Comparison of ENCODE assay signal across 19 cellular contexts in genomic region chr17:3957735-3958134, GRCh38. TPM values are rescaled to one million over a fixed set of nuclear protein-coding genes. Genes with fewer than 3 reads are reported as not detected.
DNase-seq lines count a peak whose midpoint lies in the region; ATAC-seq, FAIRE-seq and TF ChIP-seq lines count a peak whose summit lies in the region.
"Had no signal": no experiment of that assay in that cellular context is flagged by ENCODE, and none has a peak within 500 bp of the region (broad histone marks: within the 10 kb centered on the region; RNA-seq: fewer than 3 reads in every experiment).

No MANE protein-coding gene starts in this region.

- H4K8ac ChIP-seq in IMR-90 (ENCODE audit: low read depth in 2 of 2, low read length in 2 of 2) = no peak overlapping the region

- no peak overlapping the region for H2BK5ac ChIP-seq in IMR-90 (ENCODE audit: low read depth, low read length, poor library complexity, severe bottlenecking)

- no peak overlapping the region for H4K5ac ChIP-seq in IMR-90 (ENCODE audit: low read depth, low read length)

- no peaks in the 10 kb centered on the region for H3K9me3 Mint-ChIP-seq in CD4-positive, CD25-positive, alpha-beta regulatory T cell
- H3K9me3 Mint-ChIP-seq in activated T-helper 1 cell treated with anti-CD3 and anti-CD28 coated beads, Interleukin-12 subunit alpha, Interleukin-12 subunit beta, Interleukin-2, Interleukin-4 antibody, amounts not matched to agents 30 ng/mL and 10 ng/mL and 1 ng/mL, durations not matched to agents 14 hours and 24 hours and 36 hours = no peaks in the 10 kb centered on the region
- H3K9me3 Mint-ChIP-seq: nephron progenitor cell had no signal

- no peak overlapping the region for H3K4ac ChIP-seq in IMR-90 (ENCODE audit: low read depth, low read length)

- H3K36me3 Mint-ChIP-seq in CD4-positive, CD25-positive, alpha-beta regulatory T cell = peaks cover 12% of the 10 kb centered on the region
- peaks cover 12% of the 10 kb centered on the region for H3K36me3 Mint-ChIP-seq in activated T-helper 1 cell treated with anti-CD3 and anti-CD28 coated beads, Interleukin-12 subunit alpha, Interleukin-12 subunit beta, Interleukin-2, Interleukin-4 antibody, amounts not matched to agents 30 ng/mL and 10 ng/mL and 1 ng/mL, durations not matched to agents 14 hours and 24 hours and 36 hours (ENCODE audit: low read depth)

- in situ Hi-C loops in IMR-90 (cut with MboI; ENCODE audit: low sequenced_read_pairs) = no loop called here

- FAIRE-seq in kidney (lab: Jason Lieb, UNC) = no peak
- FAIRE-seq: GM12892 had no signal

- BruUV-seq in IMR-90 (replicated peaks; lab: Mats Ljungman, UMichigan) = no TSS peak

- H3K56ac ChIP-seq in IMR-90 (ENCODE audit: extremely low read depth, insufficient read depth, low read length) = no peak overlapping the region

- no peak overlapping the region for H4K91ac ChIP-seq in IMR-90 (ENCODE audit: insufficient read depth, low read depth, low read length)

- no peaks in the 10 kb centered on the region; the same call in 1 of the 2 replicates for H4K20me1 ChIP-seq in IMR-90 (ENCODE audit: insufficient read depth, low read length)

- WGBS in IMR-90 (ENCODE audit: extremely low coverage in 2 of 2, insufficient read length in 1 of 2), 2 experiments = 90% methylated on average over 4 of the region's 9 CpGs; no CpG with 5 or more reads in 1 of the 2 experiments

- peaks cover 46% of the 10 kb centered on the region for H3K4me1 ChIP-seq in CD4-positive, CD25-positive, alpha-beta regulatory T cell (ENCODE audit: control insufficient read depth, insufficient read depth, low read length, poor library complexity, severe bottlenecking)
- H3K4me1 ChIP-seq in IMR-90 (ENCODE audit: control insufficient read depth, insufficient read depth, low read length) = peaks cover 14% of the 10 kb centered on the region
- peaks cover 65% of the 10 kb centered on the region for H3K4me1 ChIP-seq in mucosa of stomach (ENCODE audit: control insufficient read depth, insufficient read depth, low read length)
- H3K4me1 ChIP-seq in kidney (ENCODE audit: control insufficient read depth in 1 of 2, insufficient read depth in 1 of 2, low read depth in 1 of 2, low read length in 2 of 2) = no peaks in the 10 kb centered on the region

- H3K18ac ChIP-seq in IMR-90 (ENCODE audit: low read depth, low read length) = no peak overlapping the region

- TF ChIP-seq POLR2A in IMR-90 (IDR thresholded peaks at IDR 0.05; ENCODE audit: low read depth, low read length) = no peak

- H2AFZ ChIP-seq in IMR-90 (replicated peaks; ENCODE audit: low read length, poor library complexity) = no peak overlapping the region

- H3K23ac ChIP-seq in IMR-90 (ENCODE audit: low read depth, low read length) = no peak overlapping the region

- no peaks in the 10 kb centered on the region for H3K9me3 ChIP-seq in CD4-positive, CD25-positive, alpha-beta regulatory T cell (ENCODE audit: control insufficient read depth in 2 of 2, low read length in 2 of 2)
- no peaks in the 10 kb centered on the region for H3K9me3 ChIP-seq in IMR-90 (ENCODE audit: control insufficient read depth, insufficient read depth, low read length)
- no peaks in the 10 kb centered on the region for H3K9me3 ChIP-seq in mucosa of stomach (ENCODE audit: control insufficient read depth, low read length)
- H3K9me3 ChIP-seq in kidney (ENCODE audit: control insufficient read depth in 1 of 2, low read length in 2 of 2) = no peaks in the 10 kb centered on the region
- H3K9me3 ChIP-seq: prostate gland, testis had no signal

- CTCF ChIA-PET in IMR-90 (lab: Yijun Ruan, JAX) = interaction anchor here (0.6 kb wide), 1 partner anchor 12 kb away, joined by 3 read pairs; no protein-coding TSS in a partner anchor

- no peak overlapping the region for H3K4me2 ChIP-seq in IMR-90 (ENCODE audit: low read depth, low read length)

- H3K9ac ChIP-seq in IMR-90 (ENCODE audit: low read depth, low read length) (no peak overlapping the region), mucosa of stomach (ENCODE audit: low read length) (peak overlapping the region; percentile 5), kidney (ENCODE audit: low read length in 2 of 2) (no peak overlapping the region)

- H3K79me1 ChIP-seq in IMR-90 (ENCODE audit: low read depth in 1 of 2, low read length in 2 of 2) = no peaks in the 10 kb centered on the region

- dilution Hi-C loops in IMR-90 (cut with HindIII; ENCODE audit: low sequenced_read_pairs, unreplicated experiment) = no loop called here

- H3K9me1 ChIP-seq in IMR-90 (ENCODE audit: insufficient read depth, low read length) = peaks cover 10% of the 10 kb centered on the region

- H2BK120ac ChIP-seq in IMR-90 (ENCODE audit: low read depth, low read length) = no peak overlapping the region

- H3K36me3 ChIP-seq in CD4-positive, CD25-positive, alpha-beta regulatory T cell (ENCODE audit: control insufficient read depth, insufficient read depth, low read length) = peaks cover 40% of the 10 kb centered on the region
- H3K36me3 ChIP-seq in IMR-90 (ENCODE audit: control insufficient read depth, insufficient read depth, low read length) (no peaks in the 10 kb centered on the region), mucosa of stomach (ENCODE audit: control insufficient read depth, insufficient read depth, low read length) (peaks cover 7% of the 10 kb centered on the region), kidney (ENCODE audit: control insufficient read depth in 1 of 2, insufficient read depth in 2 of 2, low read length in 2 of 2) (no peaks in the 10 kb centered on the region)
- H3K36me3 ChIP-seq: prostate gland had no signal

- H3K4me3 ChIP-seq in CD4-positive, CD25-positive, alpha-beta regulatory T cell (ENCODE audit: low read depth, low read length) = no peak overlapping the region
- H3K4me3 ChIP-seq in IMR-90 (ENCODE audit: insufficient read depth, low read depth, low read length) (no peak overlapping the region), mucosa of stomach (ENCODE audit: low read length) (no peak overlapping the region), kidney (ENCODE audit: low read length in 2 of 2) (no peak overlapping the region)
- H3K4me3 ChIP-seq: prostate gland, testis had no signal

- peaks cover 24 to 74% (median 34%) of the 10 kb centered on the region in 4 donors for H3K4me1 Mint-ChIP-seq in CD4-positive, CD25-positive, alpha-beta regulatory T cell
- peaks cover 47% of the 10 kb centered on the region for H3K4me1 Mint-ChIP-seq in activated T-helper 1 cell treated with anti-CD3 and anti-CD28 coated beads, Interleukin-12 subunit alpha, Interleukin-12 subunit beta, Interleukin-2, Interleukin-4 antibody, amounts not matched to agents 30 ng/mL and 10 ng/mL and 1 ng/mL, durations not matched to agents 14 hours and 24 hours and 36 hours (ENCODE audit: low read depth)

- H2BK20ac ChIP-seq in IMR-90 (ENCODE audit: low read depth, low read length) = 0 out of 2 replicates have a peak overlapping the region, but pooled peaks have one; percentile 1

- H3K14ac ChIP-seq in IMR-90 (replicated peaks; ENCODE audit: low read depth, low read length) = no peak overlapping the region

- H3K27me3 Mint-ChIP-seq in CD4-positive, CD25-positive, alpha-beta regulatory T cell = no peaks in the 10 kb centered on the region
- H3K27me3 Mint-ChIP-seq in activated T-helper 1 cell treated with anti-CD3 and anti-CD28 coated beads, Interleukin-12 subunit alpha, Interleukin-12 subunit beta, Interleukin-2, Interleukin-4 antibody, amounts not matched to agents 30 ng/mL and 10 ng/mL and 1 ng/mL, durations not matched to agents 14 hours and 24 hours and 36 hours (ENCODE audit: insufficient read depth) = no peaks in the 10 kb centered on the region

- no peak overlapping the region for H2BK15ac ChIP-seq in IMR-90 (ENCODE audit: low read depth, low read length)

- H3K27ac ChIP-seq in CD4-positive, CD25-positive, alpha-beta regulatory T cell (ENCODE audit: insufficient read depth, low read length, poor library complexity, severe bottlenecking) = no peak overlapping the region
- H3K27ac ChIP-seq in IMR-90 (ENCODE audit: insufficient read depth, low read length) (no peak overlapping the region), kidney (ENCODE audit: low read depth in 2 of 2, low read length in 2 of 2) (no peak overlapping the region)
- H3K27ac ChIP-seq: prostate gland, testis had no signal

- no peak overlapping the region for H2AK9ac ChIP-seq in IMR-90 (replicated peaks; ENCODE audit: low read depth, low read length, poor library complexity)

- TF ChIP-seq CTCF in IMR-90 (conservative IDR thresholded peaks at IDR 0.05; ENCODE audit: low read depth, low read length) (no peak), kidney (IDR thresholded peaks at IDR 0.05; ENCODE audit: borderline replicate concordance, extremely low read depth, insufficient read depth) (no peak)

- H2AK5ac ChIP-seq in IMR-90 (ENCODE audit: low read depth, low read length) = no peak overlapping the region

- H3K27ac Mint-ChIP-seq in CD4-positive, CD25-positive, alpha-beta regulatory T cell = peak overlapping the region in 2 of 3 donors; percentile 47 to 82
- peak overlapping the region; percentile 65 for H3K27ac Mint-ChIP-seq in activated T-helper 1 cell treated with anti-CD3 and anti-CD28 coated beads, Interleukin-12 subunit alpha, Interleukin-12 subunit beta, Interleukin-2, Interleukin-4 antibody, amounts not matched to agents 30 ng/mL and 10 ng/mL and 1 ng/mL, durations not matched to agents 14 hours and 24 hours and 36 hours
- H3K27ac Mint-ChIP-seq: nephron progenitor cell had no signal

- no peaks in the 10 kb centered on the region for H3K27me3 ChIP-seq in CD4-positive, CD25-positive, alpha-beta regulatory T cell (ENCODE audit: control insufficient read depth, insufficient read depth, low read length)
- H3K27me3 ChIP-seq in IMR-90 (ENCODE audit: control insufficient read depth, insufficient read depth, low read length) = peaks cover 11% of the 10 kb centered on the region
- H3K27me3 ChIP-seq in mucosa of stomach (ENCODE audit: control insufficient read depth, insufficient read depth, low read length) = no peaks in the 10 kb centered on the region
- H3K27me3 ChIP-seq: testis had no signal

- intact Hi-C loops in IMR-90 (cut with micrococcal nuclease) (no loop called here), left colon (cut with DNase I, micrococcal nuclease) (no loop called here), kidney (cut with DNase I) (no loop called here)
- intact Hi-C loops in activated T-helper 1 cell treated with anti-CD3 and anti-CD28 coated beads, Interleukin-12 subunit alpha, Interleukin-12 subunit beta, Interleukin-2, Interleukin-4 antibody, amounts not matched to agents 30 ng/mL and 10 ng/mL and 1 ng/mL, durations not matched to agents 14 hours and 24 hours and 36 hours (cut with micrococcal nuclease) = no loop called here

- POLR2A ChIA-PET in IMR-90 (lab: Charles Lee; ENCODE audit: unreplicated experiment) = no interaction called here

- TF ChIP-seq RAD21 in IMR-90 (IDR thresholded peaks at IDR 0.05; ENCODE audit: low read length) = no peak

- ATAC-seq in CD4-positive, CD25-positive, alpha-beta regulatory T cell (ENCODE audit: low read depth in 2 of 2) = no peak
- ATAC-seq in IMR-90 (ENCODE audit: low read depth) (no peak), left colon (no peak), GM21825 (IDR thresholded peaks at IDR 0.05; ENCODE audit: unreplicated experiment) (no peak)

- H3K4me3 Mint-ChIP-seq in CD4-positive, CD25-positive, alpha-beta regulatory T cell = no peak overlapping the region
- no peak overlapping the region for H3K4me3 Mint-ChIP-seq in activated T-helper 1 cell treated with anti-CD3 and anti-CD28 coated beads, Interleukin-12 subunit alpha, Interleukin-12 subunit beta, Interleukin-2, Interleukin-4 antibody, amounts not matched to agents 30 ng/mL and 10 ng/mL and 1 ng/mL, durations not matched to agents 14 hours and 24 hours and 36 hours
- H3K4me3 Mint-ChIP-seq: nephron progenitor cell had no signal

- no peak for DNase-seq in CD4-positive, CD25-positive, alpha-beta regulatory T cell
- no peak for DNase-seq in IMR-90
- no peak for DNase-seq in activated T-helper 1 cell treated with anti-CD3 and anti-CD28 coated beads, Interleukin-12 subunit alpha, Interleukin-12 subunit beta, Interleukin-2, Interleukin-4 antibody, amounts not matched to agents 30 ng/mL and 10 ng/mL and 1 ng/mL, durations not matched to agents 14 hours and 24 hours and 36 hours (ENCODE audit: low spot score)
- no peak for DNase-seq in left colon
- no peak for DNase-seq in kidney
- DNase-seq: activated CD4-positive, alpha-beta T cell treated with anti-CD3 and anti-CD28 coated beads, Interleukin-2, amount 50 U/mL, for 48 hours; anterior cingulate cortex; DMS 273 treated with DMSO at 0.1 percent for 48 hours; hypothalamus; NCI-H1694; NCI-H2227 treated with DMSO at 0.1 percent for 48 hours; nephron progenitor cell; testis had no signal

RNA-seq across cellular contexts. Expression of gene ATP2A3, which starts 6.5 kb away (rescaled TPM):
- total RNA-seq in CD4-positive, CD25-positive, alpha-beta regulatory T cell = 306 TPM
- polyA plus RNA-seq in CD4-positive, CD25-positive, alpha-beta regulatory T cell = 10 to 100 TPM; 33.5 to 49.2 (median 41.2) TPM
- 0.18 and 0.28 TPM in 2 replicates for total RNA-seq in IMR-90 (2012; rRNA removed)
- 0.63 and 0.76 TPM in 2 replicates for polyA plus RNA-seq in IMR-90 (2012; rRNA removed)
- 0.56 and 1.3 TPM in 2 replicates for polyA plus RNA-seq in IMR-90 (2012; cell fraction: cytosol; rRNA removed)
- polyA plus RNA-seq in IMR-90 (2012; cell fraction: nucleus; rRNA removed; ENCODE audit: low replicate concordance) = 2.3 and 3.6 TPM in 2 replicates
- 107 and 111 TPM in 2 replicates for total RNA-seq in activated T-helper 1 cell treated with anti-CD3 and anti-CD28 coated beads, Interleukin-12 subunit alpha, Interleukin-12 subunit beta, Interleukin-2, Interleukin-4 antibody, amounts not matched to agents 30 ng/mL and 10 ng/mL and 1 ng/mL, durations not matched to agents 14 hours and 24 hours and 36 hours
- total RNA-seq in left colon = 100 to 1,000 TPM; 276 to 300 TPM
- total RNA-seq in kidney = 52.1 TPM
- 9.4 TPM for polyA plus RNA-seq in kidney (ENCODE audit: insufficient read depth, low read depth, low replicate concordance)

RNA-seq across cellular contexts. Expression of gene P2RX1, which starts 41.5 kb away (rescaled TPM):
- total RNA-seq in CD4-positive, CD25-positive, alpha-beta regulatory T cell = 2.3 TPM
- polyA plus RNA-seq in CD4-positive, CD25-positive, alpha-beta regulatory T cell = not detected
- total RNA-seq in IMR-90 (2012; rRNA removed) (not detected in 2 replicates), left colon (1 to 10 TPM; 2.8 to 5.9 TPM), kidney (11.2 TPM)
- polyA plus RNA-seq in IMR-90 (2012; rRNA removed) (not detected in 2 replicates), kidney (ENCODE audit: insufficient read depth, low read depth, low replicate concordance) (3.1 TPM)
- polyA plus RNA-seq in IMR-90 (2012; cell fraction: cytosol; rRNA removed) = not detected in 2 replicates
- 0.09 and 0.10 TPM in 2 replicates for polyA plus RNA-seq in IMR-90 (2012; cell fraction: nucleus; rRNA removed; ENCODE audit: low replicate concordance)
- total RNA-seq in activated T-helper 1 cell treated with anti-CD3 and anti-CD28 coated beads, Interleukin-12 subunit alpha, Interleukin-12 subunit beta, Interleukin-2, Interleukin-4 antibody, amounts not matched to agents 30 ng/mL and 10 ng/mL and 1 ng/mL, durations not matched to agents 14 hours and 24 hours and 36 hours = 0.13 and 0.34 TPM in 2 replicates
- total RNA-seq: chondrocyte, kidney epithelial cell had no signal

Comparison
In these comparisons a context has a peak if more than half of its experiments do, and no peak if none do; other contexts are left out.
1. RNA of gene ATP2A3, which starts 6.5 kb away (total RNA-seq): 306 TPM in CD4-positive, CD25-positive, alpha-beta regulatory T cell (single experiment), 276 to 300 TPM in left colon, 107 to 111 TPM in activated T-helper 1 cell treated with anti-CD3 and anti-CD28 coated beads, Interleukin-12 subunit alpha, Interleukin-12 subunit beta, Interleukin-2, Interleukin-4 antibody, amounts not matched to agents 30 ng/mL and 10 ng/mL and 1 ng/mL, durations not matched to agents 14 hours and 24 hours and 36 hours and 52.1 TPM in kidney (single experiment); 0.18 to 0.28 TPM in IMR-90; every median in the first group is over 10 times any median in the second.